11 cellular contexts compared by ENCODE assay signal in genomic region chr2:157743051-157743450, GRCh38.
DNase-seq lines count a peak whose midpoint lies in the region; ATAC-seq and TF ChIP-seq lines count a peak whose summit lies in the region.
"Had no signal": no experiment of that assay in that cellular context is flagged by ENCODE, and none has a peak within 500 bp of the region (broad histone marks: within the 10 kb centered on the region; RNA-seq: fewer than 3 reads in every experiment).

No MANE protein-coding gene starts in this region.

- no peaks in the 10 kb centered on the region for H3K27me3 ChIP-seq in foreskin keratinocyte
- H3K27me3 ChIP-seq: Peyer's patch had no signal

- no peak overlapping the region for H3K27ac ChIP-seq in foreskin keratinocyte
- H3K27ac ChIP-seq: Peyer's patch had no signal

- DNase-seq in foreskin keratinocyte (no peak), GM03348 (ENCODE audit: low spot score) (no peak), NCI-H2171 (lab: John Stamatoyannopoulos, UW) (no peak)
- DNase-seq: activated naive CD4-positive, alpha-beta T cell treated with anti-CD3 and anti-CD28 coated beads, Interleukin-2, amount 50 U/mL, for 16 hours; glutamatergic neuron; NCI-H2029 treated with DMSO at 0.1 percent for 48 hours; Peyer's patch had no signal

- no peaks in the 10 kb centered on the region for H3K4me1 ChIP-seq in foreskin keratinocyte
- H3K4me1 ChIP-seq: Peyer's patch had no signal

- ATAC-seq in GM18870 (IDR thresholded peaks at IDR 0.05; ENCODE audit: unreplicated experiment), result peak; percentile 88
- peak; percentile 91 for ATAC-seq in GM21423 (IDR thresholded peaks at IDR 0.05; ENCODE audit: unreplicated experiment)
- ATAC-seq in HG03135 (IDR thresholded peaks at IDR 0.05; ENCODE audit: unreplicated experiment), result peak; percentile 79
- ATAC-seq in foreskin keratinocyte, result peak; percentile 41
- no peak for ATAC-seq in esophagus mucosa

- TF ChIP-seq CTCF in foreskin keratinocyte (conservative IDR thresholded peaks at IDR 0.05), result no peak
